ENCODE assay signal across 12 cellular contexts in the genomic region with DNA sequence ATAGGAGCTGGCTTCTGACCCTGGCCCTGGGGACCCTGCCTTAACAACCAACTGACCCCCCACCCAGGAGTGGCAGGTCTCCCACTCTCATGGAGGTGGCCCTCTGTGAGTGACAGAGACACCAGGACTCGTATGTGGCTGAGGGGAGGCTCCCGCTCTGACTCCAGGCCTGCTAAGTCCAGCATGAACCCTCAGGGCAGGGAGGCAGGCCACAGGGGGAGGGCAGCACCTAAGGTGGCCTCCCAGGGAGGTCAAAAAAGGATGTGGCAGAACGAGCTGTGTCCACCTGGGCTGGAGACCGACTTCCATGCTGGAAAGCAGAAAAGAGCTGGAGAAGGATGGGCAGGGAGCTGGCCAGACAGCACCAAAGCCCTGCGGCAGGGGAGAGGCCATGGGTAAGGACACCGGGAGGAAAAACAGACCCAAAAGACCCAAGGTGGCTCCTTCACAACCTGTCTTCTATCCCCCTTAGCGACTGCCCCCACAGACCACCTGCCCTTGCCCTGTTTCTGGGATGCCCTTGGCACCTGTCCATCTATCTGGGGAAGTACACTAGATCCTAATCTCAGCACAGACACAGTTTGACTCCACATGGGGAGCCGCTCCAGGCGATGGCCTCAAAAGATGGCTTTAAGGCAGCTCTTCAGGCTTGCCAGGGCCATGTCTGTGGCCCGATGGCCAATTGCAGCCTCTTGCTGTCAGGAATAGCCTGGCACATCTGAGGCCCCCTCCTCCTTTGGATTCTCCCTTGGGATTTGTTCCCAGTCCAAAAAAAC. TPM values are rescaled to one million over a fixed set of nuclear protein-coding genes. Genes with fewer than 3 reads are reported as not detected.
DNase-seq lines count a peak whose midpoint lies in the region; ATAC-seq, FAIRE-seq and TF ChIP-seq lines count a peak whose summit lies in the region.
"Had no signal": no experiment of that assay in that cellular context is flagged by ENCODE, and none has a peak within 500 bp of the region (broad histone marks: within the 10 kb centered on the region; RNA-seq: fewer than 3 reads in every experiment).

No MANE protein-coding gene starts in this region.

- intact Hi-C loops in A673 (cut with micrococcal nuclease; ENCODE audit: unreplicated experiment) (no loop called here), transverse colon (cut with DNase I; ENCODE audit: low total_unique reads) (no loop called here)

- H3K4me2 ChIP-seq in DND-41 (ENCODE audit: insufficient read depth, low read length): no peak overlapping the region

- no peak overlapping the region for H3K9ac ChIP-seq in DND-41 (ENCODE audit: low read depth, low read length)

- no peak for ATAC-seq in DND-41 (ENCODE audit: insufficient read depth, low read depth)
- ATAC-seq in activated T-helper 17 cell treated with anti-CD3 and anti-CD28 coated beads, Interleukin-2, amount 50 U/mL, for 72 hours (replicated peaks): no peak
- no peak for ATAC-seq in memory B cell (ENCODE audit: low read depth)
- no peak for ATAC-seq in GM21423 (IDR thresholded peaks at IDR 0.05; ENCODE audit: unreplicated experiment)

- H3K27me3 Mint-ChIP-seq in activated T-helper 17 cell treated with anti-CD3 and anti-CD28 coated beads, Interleukin-2, amount 50 U/mL, for 72 hours: no peaks in the 10 kb centered on the region
- H3K27me3 Mint-ChIP-seq in memory B cell: no peaks in the 10 kb centered on the region

- 87 to 90% methylated on average over 3 to 10 of the region's 10 CpGs for WGBS in transverse colon (ENCODE audit: low coverage in 1 of 2), 2 donors

- no TSS peak for BruUV-seq in A673 (replicated peaks; lab: Mats Ljungman, UMichigan)

- CTCF ChIA-PET in A673 (lab: Charles Lee): no interaction called here

- peaks cover 24% of the 10 kb centered on the region for H3K4me1 Mint-ChIP-seq in activated T-helper 17 cell treated with anti-CD3 and anti-CD28 coated beads, Interleukin-2, amount 50 U/mL, for 72 hours
- H3K4me1 Mint-ChIP-seq in memory B cell: peaks cover 47% of the 10 kb centered on the region

- peak overlapping the region; percentile 91 for H3K27ac Mint-ChIP-seq in activated T-helper 17 cell treated with anti-CD3 and anti-CD28 coated beads, Interleukin-2, amount 50 U/mL, for 72 hours
- no peak overlapping the region for H3K27ac Mint-ChIP-seq in memory B cell

- H3K4me3 Mint-ChIP-seq in activated T-helper 17 cell treated with anti-CD3 and anti-CD28 coated beads, Interleukin-2, amount 50 U/mL, for 72 hours: peak overlapping the region; percentile 89
- H3K4me3 Mint-ChIP-seq in memory B cell: peak overlapping the region; percentile 17

- H3K27me3 ChIP-seq in A673 (replicated peaks; ENCODE audit: insufficient read depth, low read depth, low read length, poor library complexity) (no peaks in the 10 kb centered on the region), DND-41 (ENCODE audit: insufficient read depth, low read length, poor library complexity) (no peaks in the 10 kb centered on the region), transverse colon (no peaks in the 10 kb centered on the region)

- H4K20me1 ChIP-seq in DND-41 (ENCODE audit: insufficient read depth, low read length): peaks cover 82% of the 10 kb centered on the region

- TF ChIP-seq POLR2A in transverse colon (IDR thresholded peaks at IDR 0.05) (no peak), H54 (IDR thresholded peaks at IDR 0.05; ENCODE audit: low read depth, low read length) (no peak)

- TF ChIP-seq EP300 in transverse colon (IDR thresholded peaks at IDR 0.05; ENCODE audit: low read depth): no peak

- FAIRE-seq in H54 (lab: Jason Lieb, UNC): no peak

- peaks cover 46% of the 10 kb centered on the region for H3K36me3 Mint-ChIP-seq in activated T-helper 17 cell treated with anti-CD3 and anti-CD28 coated beads, Interleukin-2, amount 50 U/mL, for 72 hours (ENCODE audit: low read depth)
- H3K36me3 Mint-ChIP-seq in memory B cell: peaks cover 6% of the 10 kb centered on the region

- POLR2A ChIA-PET in A673 (lab: Charles Lee; ENCODE audit: low non-redundant PET): no interaction called here

- peaks cover 6% of the 10 kb centered on the region for H3K36me3 ChIP-seq in A673 (ENCODE audit: insufficient read depth, low read length, poor library complexity, severe bottlenecking)
- H3K36me3 ChIP-seq in DND-41 (ENCODE audit: insufficient read depth, low read length): peaks cover 43% of the 10 kb centered on the region
- H3K36me3 ChIP-seq in transverse colon: no peaks in the 10 kb centered on the region

- H3K27ac ChIP-seq in A673 (ENCODE audit: low read depth, low read length, poor library complexity, severe bottlenecking) (peak overlapping the region; percentile 53), DND-41 (ENCODE audit: low read length) (peak overlapping the region; percentile 87), transverse colon (peak overlapping the region in 2 of 4 donors; percentile 67 to 86)

- H3K4me1 ChIP-seq in A673 (ENCODE audit: insufficient read depth, low read length, poor library complexity, severe bottlenecking): peaks cover 42% of the 10 kb centered on the region
- H3K4me1 ChIP-seq in DND-41 (ENCODE audit: insufficient read depth, low read length): peaks cover 47% of the 10 kb centered on the region
- H3K4me1 ChIP-seq in transverse colon: peaks cover 32 to 55% (median 47%) of the 10 kb centered on the region in 4 donors

- H3K9me3 Mint-ChIP-seq in activated T-helper 17 cell treated with anti-CD3 and anti-CD28 coated beads, Interleukin-2, amount 50 U/mL, for 72 hours: no peaks in the 10 kb centered on the region
- no peaks in the 10 kb centered on the region for H3K9me3 Mint-ChIP-seq in memory B cell

- H3K9me3 ChIP-seq in A673 (ENCODE audit: low read depth, low read length, poor library complexity, severe bottlenecking) (no peaks in the 10 kb centered on the region), DND-41 (ENCODE audit: insufficient read depth, low read length, severe bottlenecking) (no peaks in the 10 kb centered on the region), transverse colon (no peaks in the 10 kb centered on the region)

- DNase-seq in A673 (ENCODE audit: low spot score) (no peak), DND-41 (no peak), memory B cell (ENCODE audit: low spot score in 2 of 2) (no peak), AG08396 (ENCODE audit: low spot score) (no peak), transverse colon (no peak), H54 (ENCODE audit: insufficient read length, low spot score) (no peak)
- DNase-seq: activated gamma-delta T cell, GOT3, head of caudate nucleus, NCI-H1694 had no signal

- H3K4me3 ChIP-seq in A673 (ENCODE audit: low read depth, low read length, poor library complexity, severe bottlenecking) (no peak overlapping the region), DND-41 (ENCODE audit: low read depth in 1 of 2, low read length in 2 of 2) (no peak overlapping the region), transverse colon (no peak overlapping the region)

- H3K79me2 ChIP-seq in DND-41 (ENCODE audit: insufficient read depth, low read length): peaks cover 93% of the 10 kb centered on the region

- TF ChIP-seq CTCF in A673 (conservative IDR thresholded peaks at IDR 0.05; ENCODE audit: low read depth, low read length) (no peak), DND-41 (IDR thresholded peaks at IDR 0.05; ENCODE audit: borderline replicate concordance, extremely low read depth, low read length, poor library complexity, severe bottlenecking) (no peak), transverse colon (IDR thresholded peaks at IDR 0.05) (no peak)

- in situ Hi-C loops in transverse colon (cut with MboI; ENCODE audit: low pct_ligation_motif_present in 1 of 4, low pct_unique_long_range_greater_than_20kb in 1 of 4, low sequenced_read_pairs in 3 of 4): no loop called here

- H2AFZ ChIP-seq in DND-41 (ENCODE audit: low read depth, low read length): no peak overlapping the region

RNA-seq across cellular contexts. Expression of a gene that starts 10.5 kb away (rescaled TPM):
- total RNA-seq in A673 (2021) (36.3 and 37.9 TPM in 2 replicates), transverse colon (10 to 100 TPM; 31.0 to 56.1 (median 42.8) TPM)
- 100 to 1,000 TPM in 1 of 2 donors, 10 to 100 TPM in 1; 71.8 to 117 TPM for total RNA-seq in activated T-helper 17 cell treated with anti-CD3 and anti-CD28 coated beads, Interleukin-2, amount 50 U/mL, for 72 hours

RNA-seq across cellular contexts. Expression of a gene that starts 40.4 kb away (rescaled TPM):
- total RNA-seq in A673 (2021) (86.4 and 98.4 TPM in 2 replicates), transverse colon (10 to 100 TPM; 14.4 to 54.7 (median 28.9) TPM)
- total RNA-seq in activated T-helper 17 cell treated with anti-CD3 and anti-CD28 coated beads, Interleukin-2, amount 50 U/mL, for 72 hours: 10 to 100 TPM; 56.5 to 74.9 TPM

RNA-seq across cellular contexts. Expression of a gene that starts 45.3 kb away (rescaled TPM):
- total RNA-seq in A673 (2021) (13.4 and 15.6 TPM in 2 replicates), transverse colon (10 to 100 TPM in 2 of 4 donors, 1 to 10 TPM in 2; 7.8 to 15.0 (median 9.5) TPM)
- 10 to 100 TPM; 19.3 to 23.6 TPM for total RNA-seq in activated T-helper 17 cell treated with anti-CD3 and anti-CD28 coated beads, Interleukin-2, amount 50 U/mL, for 72 hours
